10 cellular contexts compared by ENCODE assay signal in genomic region chr1:20472860-20473711, GRCh38. TPM values are rescaled to one million over a fixed set of nuclear protein-coding genes. Genes with fewer than 3 reads are reported as not detected.
A peak's percentile ranks its signal among the peaks of the same experiment; 100 is the strongest.
DNase-seq lines count a peak whose midpoint lies in the region; ATAC-seq and TF ChIP-seq lines count a peak whose summit lies in the region.
"Had no signal": no experiment of that assay in that cellular context is flagged by ENCODE, and none has a peak within 500 bp of the region (broad histone marks: within the 10 kb centered on the region; RNA-seq: fewer than 3 reads in every experiment).

No MANE protein-coding gene starts in this region.

- H3K4me3 ChIP-seq in choroid plexus epithelial cell (ENCODE audit: low read depth, low read length) = no peak overlapping the region
- H3K4me3 ChIP-seq in testis = peak overlapping the region in 1 of 2 donors; percentile 21

- no peaks in the 10 kb centered on the region for H3K36me3 Mint-ChIP-seq in activated naive CD4-positive, alpha-beta T cell treated with anti-CD3 and anti-CD28 coated beads, Interleukin-2, amount 10 ng/mL, durations not matched to agents 7 days and 5 days

- no peaks in the 10 kb centered on the region for H3K27me3 ChIP-seq in testis

- peak; percentile 22 for DNase-seq in activated naive CD4-positive, alpha-beta T cell treated with anti-CD3 and anti-CD28 coated beads, Interleukin-2, amount 50 U/mL, for 16 hours
- DNase-seq in activated naive CD4-positive, alpha-beta T cell treated with anti-CD3 and anti-CD28 coated beads, Interleukin-2, amount 10 ng/mL, durations not matched to agents 7 days and 5 days = no peak
- DNase-seq in choroid plexus epithelial cell (ENCODE audit: low read depth) (peak; percentile 61), left lobe of liver (ENCODE audit: low spot score) (peak; percentile 74), testis (peak; percentile 88), A172 (ENCODE audit: low spot score) (no peak)

- peaks cover 28% of the 10 kb centered on the region for H3K4me1 ChIP-seq in testis

- H3K9me3 ChIP-seq in testis = no peaks in the 10 kb centered on the region

- no peak overlapping the region for H3K4me3 Mint-ChIP-seq in activated naive CD4-positive, alpha-beta T cell treated with anti-CD3 and anti-CD28 coated beads, Interleukin-2, amount 10 ng/mL, durations not matched to agents 7 days and 5 days

- H3K27ac Mint-ChIP-seq in activated naive CD4-positive, alpha-beta T cell treated with anti-CD3 and anti-CD28 coated beads, Interleukin-2, amount 10 ng/mL, durations not matched to agents 7 days and 5 days = no peak overlapping the region

- intact Hi-C loops in testis (cut with DNase I; ENCODE audit: low total_unique reads) = no loop called here

- 29 to 35% methylated on average over 19 to 28 of the region's 28 CpGs for WGBS in testis, 2 donors

- TF ChIP-seq CTCF in choroid plexus epithelial cell (conservative IDR thresholded peaks at IDR 0.05; ENCODE audit: low read depth, low read length) = no peak
- TF ChIP-seq CTCF in testis (IDR thresholded peaks at IDR 0.05) = no peak

- H3K27ac ChIP-seq in testis = no peak overlapping the region
- H3K27ac ChIP-seq: C4-2B had no signal

- H3K27me3 Mint-ChIP-seq in activated naive CD4-positive, alpha-beta T cell treated with anti-CD3 and anti-CD28 coated beads, Interleukin-2, amount 10 ng/mL, durations not matched to agents 7 days and 5 days = peaks cover 65% of the 10 kb centered on the region

- CTCF ChIA-PET in activated naive CD4-positive, alpha-beta T cell treated with anti-CD3 and anti-CD28 coated beads, Interleukin-2, amount 10 ng/mL, durations not matched to agents 7 days and 5 days (lab: Charles Lee) = interaction anchor here (2.7 kb wide), 1 partner anchor 21 kb away, joined by 6 read pairs; no protein-coding TSS in a partner anchor

- no peaks in the 10 kb centered on the region for H3K9me3 Mint-ChIP-seq in activated naive CD4-positive, alpha-beta T cell treated with anti-CD3 and anti-CD28 coated beads, Interleukin-2, amount 10 ng/mL, durations not matched to agents 7 days and 5 days

- no peaks in the 10 kb centered on the region for H3K36me3 ChIP-seq in testis (ENCODE audit: low read depth, missing control alignments)

- TF ChIP-seq POLR2A in testis (IDR thresholded peaks at IDR 0.05) (no peak), GM18505 (IDR thresholded peaks at IDR 0.05; ENCODE audit: borderline replicate concordance, extremely low read depth, insufficient read depth, insufficient read length) (no peak)

- ATAC-seq in left lobe of liver = peak; percentile 39
- no peak for ATAC-seq in GM18909 (IDR thresholded peaks at IDR 0.05; ENCODE audit: poor library complexity, unreplicated experiment)
- no peak for ATAC-seq in GM18505 (IDR thresholded peaks at IDR 0.05; ENCODE audit: unreplicated experiment)
- ATAC-seq: HCT116 had no signal

- H3K4me1 Mint-ChIP-seq in activated naive CD4-positive, alpha-beta T cell treated with anti-CD3 and anti-CD28 coated beads, Interleukin-2, amount 10 ng/mL, durations not matched to agents 7 days and 5 days = no peaks in the 10 kb centered on the region

RNA-seq across cellular contexts. Expression of gene CAMK2N1, which starts 12.9 kb away (rescaled TPM):
- total RNA-seq in left lobe of liver = 27.4 TPM
- 1 to 10 TPM; 7.8 to 9.5 TPM for total RNA-seq in testis
- polyA plus RNA-seq in testis (ENCODE audit: insufficient read depth, low read depth, low replicate concordance) = 12.3 TPM
- 2.9 and 3.6 TPM in 2 replicates for total RNA-seq in A172 (2014; rRNA removed; shearing (Covaris generic))

RNA-seq across cellular contexts. Expression of gene MUL1, which starts 34.9 kb away (rescaled TPM):
- 16.9 TPM for total RNA-seq in left lobe of liver
- 10 to 100 TPM; 22.4 to 32.0 TPM for total RNA-seq in testis
- 28.9 TPM for polyA plus RNA-seq in testis (ENCODE audit: insufficient read depth, low read depth, low replicate concordance)
- 26.6 and 26.9 TPM in 2 replicates for total RNA-seq in A172 (2014; rRNA removed; shearing (Covaris generic))

Comparison
In these comparisons a context has a peak if more than half of its experiments do, and no peak if none do; other contexts are left out.
1. DNase-seq: peak in activated naive CD4-positive, alpha-beta T cell treated with anti-CD3 and anti-CD28 coated beads, Interleukin-2, amount 50 U/mL, for 16 hours (single experiment), choroid plexus epithelial cell (single experiment), left lobe of liver (single experiment) and testis (single experiment); none in activated naive CD4-positive, alpha-beta T cell treated with anti-CD3 and anti-CD28 coated beads, Interleukin-2, amount 10 ng/mL, durations not matched to agents 7 days and 5 days (single experiment) and A172 (single experiment).